35 cellular contexts compared by ENCODE assay signal in the genomic region with DNA sequence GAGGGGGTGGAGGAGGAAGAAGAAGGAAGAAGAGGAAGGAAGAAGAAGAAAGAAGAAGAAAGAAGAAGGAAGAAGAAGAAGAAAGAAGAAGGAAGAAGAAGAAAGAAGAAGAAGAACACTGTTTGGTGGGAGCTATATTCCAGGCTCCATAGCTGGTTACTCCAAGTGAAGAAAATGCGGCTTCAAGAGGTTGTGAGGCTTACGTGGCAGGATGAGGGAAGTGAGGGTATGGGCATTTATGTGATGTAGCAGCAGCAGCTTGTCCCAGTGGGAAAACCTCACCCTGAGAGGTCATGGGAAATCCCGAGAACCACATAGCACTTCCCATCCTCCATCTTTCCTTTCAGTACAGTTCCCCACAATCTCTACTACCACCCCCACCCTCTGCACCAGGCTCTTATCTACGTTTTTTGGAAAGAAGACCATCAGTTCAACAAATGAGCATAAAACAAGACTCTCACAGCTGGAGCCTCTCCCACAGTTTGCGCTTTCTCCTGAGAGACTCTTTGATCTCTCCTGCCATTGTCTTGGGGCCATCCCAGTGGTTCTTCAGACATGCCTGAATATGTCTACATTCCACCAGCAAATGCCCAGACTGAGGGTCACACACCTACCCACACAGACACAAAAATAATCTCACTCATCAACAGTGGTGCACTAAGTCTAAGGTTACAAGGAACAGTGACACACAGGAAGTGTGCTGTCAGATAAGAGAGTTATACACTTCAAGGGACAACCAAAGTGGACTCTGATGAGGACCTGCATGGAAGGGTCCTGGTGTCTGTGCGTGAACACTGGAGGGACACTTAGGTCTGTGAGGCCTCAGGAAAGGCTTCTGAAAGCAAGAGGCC.
A peak's percentile ranks its signal among the peaks of the same experiment; 100 is the strongest.
DNase-seq lines count a peak whose midpoint lies in the region; ATAC-seq, FAIRE-seq and TF ChIP-seq lines count a peak whose summit lies in the region.
"Had no signal": no experiment of that assay in that cellular context is flagged by ENCODE, and none has a peak within 500 bp of the region (broad histone marks: within the 10 kb centered on the region; RNA-seq: fewer than 3 reads in every experiment).

No MANE protein-coding gene starts in this region.

- no peak overlapping the region for H3K4me3 ChIP-seq in mammary epithelial cell (replicated peaks in 1 of 3; ENCODE audit: insufficient read depth in 1 of 3, low read depth in 2 of 3, low read length in 3 of 3)
- H3K4me3 ChIP-seq in breast epithelium = no peak overlapping the region
- no peak overlapping the region for H3K4me3 ChIP-seq in K562
- H3K4me3 ChIP-seq: coronary artery, heart left ventricle, PC-9 had no signal

- peak; percentile 57 for FAIRE-seq in K562 (lab: Jason Lieb, UNC)
- FAIRE-seq: A204.1, kidney, urothelium cell line had no signal

- no peaks in the 10 kb centered on the region for H4K20me1 ChIP-seq in mammary epithelial cell (ENCODE audit: insufficient read depth, low read length)
- H4K20me1 ChIP-seq in K562 (replicated peaks; ENCODE audit: control insufficient read depth, insufficient read depth, low read length) = no peaks in the 10 kb centered on the region

- H3K4me1 Mint-ChIP-seq in type B pancreatic cell (ENCODE audit: unreplicated experiment) = peaks cover 21% of the 10 kb centered on the region
- H3K4me1 Mint-ChIP-seq: IgD-negative memory B cell; naive thymus-derived CD8-positive, alpha-beta T cell; stimulated activated naive B cell treated with anti-CD40 and anti-IgM and Interleukin-4, amounts not matched to agents 10 μg/mL and 1 μg/mL and 100 μg/mL, for 72 hours had no signal

- WGBS in mammary epithelial cell (ENCODE audit: low coverage, missing lambda C conversion rate) = 92% methylated on average over 5 of the region's 6 CpGs
- 14% methylated on average over 6 of the region's 6 CpGs for WGBS in K562 (ENCODE audit: insufficient coverage, low coverage, missing lambda C conversion rate)

- TF ChIP-seq CTCF in mammary epithelial cell (conservative IDR thresholded peaks at IDR 0.05 in 1 of 2, IDR thresholded peaks at IDR 0.05 in 1 of 2; ENCODE audit: extremely low read depth in 1 of 2, insufficient read depth in 1 of 2, low read depth in 1 of 2, low read length in 2 of 2) (no peak), breast epithelium (IDR thresholded peaks at IDR 0.05) (no peak), K562 (IDR thresholded peaks at IDR 0.05 in 2 of 3, conservative IDR thresholded peaks at IDR 0.05 in 1 of 3; ENCODE audit: insufficient read depth in 2 of 3, low read depth in 1 of 3, low read length in 3 of 3) (no peak), type B pancreatic cell (conservative IDR thresholded peaks at IDR 0.05) (no peak)

- H3K36me3 ChIP-seq in mammary epithelial cell (ENCODE audit: insufficient read depth, low read length) (no peaks in the 10 kb centered on the region), breast epithelium (no peaks in the 10 kb centered on the region), K562 (ENCODE audit: control insufficient read depth, insufficient read depth, low read length) (no peaks in the 10 kb centered on the region; the same call in 2 of the 3 replicates)
- H3K36me3 ChIP-seq: heart left ventricle had no signal

- H3K27ac ChIP-seq in mammary epithelial cell (ENCODE audit: insufficient read depth, low read depth, low read length) = no peak overlapping the region
- H3K27ac ChIP-seq in breast epithelium = no peak overlapping the region
- peak overlapping the region; percentile 17; the same call in 1 of the 3 replicates for H3K27ac ChIP-seq in K562 (ENCODE audit: extremely low read depth, low read depth, low read length)
- H3K27ac ChIP-seq: coronary artery, heart left ventricle, PC-9 had no signal

- peak; percentile 59 for DNase-seq in mammary epithelial cell
- no peak for DNase-seq in breast epithelium (ENCODE audit: low spot score in 2 of 2)
- DNase-seq in K562 (ENCODE audit: extremely low read depth in 1 of 4, low spot score in 3 of 4) = peak in 1 of 4 experiments; percentile 36
- DNase-seq in kidney tubule cell (ENCODE audit: low spot score) = peak; percentile 36
- no peak for DNase-seq in type B pancreatic cell (ENCODE audit: extremely low spot score, unreplicated experiment)
- no peak for DNase-seq in amygdala (lab: John Stamatoyannopoulos, UW)
- no peak for DNase-seq in DMS53 (lab: John Stamatoyannopoulos, UW)
- no peak for DNase-seq in HuH-7.5 (ENCODE audit: low spot score)
- DNase-seq: activated CD4-positive, alpha-beta T cell treated with anti-CD3 and anti-CD28 coated beads for 36 hours; activated CD8-positive, alpha-beta memory T cell treated with anti-CD3 and anti-CD28 coated beads for 24 hours; activated T-cell treated with anti-CD3 and anti-CD28 coated beads for 4 hours; aorta; Caco-2; DMS79; effector memory CD4-positive, alpha-beta T cell; erythroblast; GF-D8; heart left ventricle; kidney; midbrain; naive thymus-derived CD8-positive, alpha-beta T cell; NCI-H1092; NCI-H1694; NCI-H2171; NCI-H510A treated with DMSO at 0.1 percent for 48 hours; nucleus accumbens; PC-9; SHP77; stimulated activated naive B cell treated with anti-CD40 and anti-IgM and Interleukin-4, amounts not matched to agents 10 μg/mL and 1 μg/mL and 100 μg/mL, for 72 hours had no signal

- H3K27me3 ChIP-seq in mammary epithelial cell (ENCODE audit: insufficient read depth, low read length) = no peaks in the 10 kb centered on the region
- no peaks in the 10 kb centered on the region for H3K27me3 ChIP-seq in breast epithelium
- H3K27me3 ChIP-seq in K562 (ENCODE audit: control insufficient read depth in 2 of 2, insufficient read depth in 2 of 2, low read length in 2 of 2) = no peaks in the 10 kb centered on the region

- no peak for TF ChIP-seq EP300 in K562 (IDR thresholded peaks at IDR 0.05; ENCODE audit: low read length)

- no peak for TF ChIP-seq POLR2A in breast epithelium (IDR thresholded peaks at IDR 0.05)
- no peak for TF ChIP-seq POLR2A in K562 (conservative IDR thresholded peaks at IDR 0.05)

- no TSS peak for BruUV-seq in mammary epithelial cell (replicated peaks; lab: Mats Ljungman, UMichigan)
- BruUV-seq in K562 (replicated peaks; lab: Mats Ljungman, UMichigan) = no TSS peak

- peak overlapping the region; percentile 85 for H3K27ac Mint-ChIP-seq in type B pancreatic cell
- H3K27ac Mint-ChIP-seq: activated CD4-positive, alpha-beta T cell treated with anti-CD3 and anti-CD28 coated beads for 36 hours; activated naive CD8-positive, alpha-beta T cell; IgD-negative memory B cell; stimulated activated naive B cell treated with anti-CD40 and anti-IgM and Interleukin-4, amounts not matched to agents 10 μg/mL and 1 μg/mL and 100 μg/mL, for 72 hours had no signal

- H2AFZ ChIP-seq in mammary epithelial cell (ENCODE audit: low read depth, low read length) (peak overlapping the region; percentile 38), K562 (ENCODE audit: low read depth, low read length) (peak overlapping the region; percentile 46)
- H2AFZ ChIP-seq: PC-9 had no signal

- no peaks in the 10 kb centered on the region for H3K27me3 Mint-ChIP-seq in type B pancreatic cell
- H3K27me3 Mint-ChIP-seq: IgD-negative memory B cell had no signal

- H3K4me3 Mint-ChIP-seq in type B pancreatic cell = no peak overlapping the region
- H3K4me3 Mint-ChIP-seq: activated CD4-positive, alpha-beta T cell treated with anti-CD3 and anti-CD28 coated beads for 36 hours; activated naive CD8-positive, alpha-beta T cell; CD14-positive monocyte; IgD-negative memory B cell; naive thymus-derived CD8-positive, alpha-beta T cell; stimulated activated naive B cell treated with anti-CD40 and anti-IgM and Interleukin-4, amounts not matched to agents 10 μg/mL and 1 μg/mL and 100 μg/mL, for 72 hours had no signal

- H3K4me1 ChIP-seq in mammary epithelial cell (ENCODE audit: insufficient read depth, low read length) (peaks cover 10% of the 10 kb centered on the region), breast epithelium (no peaks in the 10 kb centered on the region), K562 (replicated peaks in 1 of 2; ENCODE audit: control insufficient read depth in 2 of 2, insufficient read depth in 2 of 2, low read length in 2 of 2) (peaks cover 0 to 10% of the 10 kb centered on the region in 2 experiments; a peak in 2 of 5 replicates)
- H3K4me1 ChIP-seq: Caco-2 had no signal

- in situ Hi-C loops in mammary epithelial cell (cut with MboI; ENCODE audit: low sequenced_read_pairs in 2 of 2) = no loop called here
- in situ Hi-C loops in K562 (cut with MboI) = no loop called here

- intact Hi-C loops in mammary epithelial cell (cut with micrococcal nuclease) (no loop called here), breast epithelium (cut with DNase I; ENCODE audit: low total_unique reads) (no loop called here), K562 (cut with micrococcal nuclease) (no loop called here)

- H3K79me2 ChIP-seq in mammary epithelial cell (ENCODE audit: insufficient read depth, low read length) = no peaks in the 10 kb centered on the region
- H3K79me2 ChIP-seq in K562 (ENCODE audit: control insufficient read depth, insufficient read depth, low read length) = no peaks in the 10 kb centered on the region

- H3K9me1 ChIP-seq in K562 (ENCODE audit: control insufficient read depth, insufficient read depth, low read length) = no peaks in the 10 kb centered on the region

- TF ChIP-seq RAD21 in K562 (CRISPR knock-in tag; conservative IDR thresholded peaks at IDR 0.05 in 1 of 2, IDR thresholded peaks at IDR 0.05 in 1 of 2) = no peak

- CTCF ChIA-PET in mammary epithelial cell (lab: Charles Lee; ENCODE audit: low non-redundant PET) = no interaction called here
- CTCF ChIA-PET in K562 (lab: Yijun Ruan, JAX; ENCODE audit: low intra/inter-chr PET ratio) = no interaction called here

- H3K4me2 ChIP-seq in mammary epithelial cell (ENCODE audit: insufficient read depth, low read depth, low read length) (no peak overlapping the region), K562 (ENCODE audit: insufficient read depth, low read length) (0 out of 2 replicates have a peak overlapping the region, but pooled peaks have one; percentile 20)
- H3K4me2 ChIP-seq: PC-9 had no signal

- H3K9me3 Mint-ChIP-seq in type B pancreatic cell = peaks cover 5% of the 10 kb centered on the region
- H3K9me3 Mint-ChIP-seq: IgD-negative memory B cell had no signal

- POLR2A ChIA-PET in K562 (lab: Yijun Ruan, JAX) = interaction anchor here (0.6 to 1.7 kb wide), 6 partner anchors 10 to 1911 kb away, joined by 3 to 9 read pairs (median 3); no protein-coding TSS in a partner anchor

- dilution Hi-C loops in mammary epithelial cell (cut with HindIII; ENCODE audit: low sequenced_read_pairs) = no loop called here

- no peaks in the 10 kb centered on the region for H3K36me3 Mint-ChIP-seq in type B pancreatic cell
- H3K36me3 Mint-ChIP-seq: activated naive CD8-positive, alpha-beta T cell; CD14-positive monocyte; IgD-negative memory B cell; naive thymus-derived CD8-positive, alpha-beta T cell; stimulated activated naive B cell treated with anti-CD40 and anti-IgM and Interleukin-4, amounts not matched to agents 10 μg/mL and 1 μg/mL and 100 μg/mL, for 72 hours had no signal

- ATAC-seq in K562 = peak; percentile 86
- ATAC-seq: activated CD4-positive, alpha-beta T cell treated with anti-CD3 and anti-CD28 coated beads for 36 hours; heart left ventricle; naive thymus-derived CD8-positive, alpha-beta T cell; stimulated activated naive B cell treated with anti-CD40 and anti-IgM and Interleukin-4, amounts not matched to agents 10 μg/mL and 1 μg/mL and 100 μg/mL, for 72 hours had no signal

- H3K9ac ChIP-seq in mammary epithelial cell (ENCODE audit: insufficient read depth, low read length) (no peak overlapping the region), K562 (ENCODE audit: insufficient read depth in 1 of 2, low read depth in 2 of 2, low read length in 2 of 2) (no peak overlapping the region)

- H3K9me3 ChIP-seq in mammary epithelial cell (replicated peaks; ENCODE audit: insufficient read depth, low read length) (no peaks in the 10 kb centered on the region), breast epithelium (no peaks in the 10 kb centered on the region), K562 (replicated peaks; ENCODE audit: control insufficient read depth, insufficient read depth, low read depth, low read length) (no peaks in the 10 kb centered on the region)
- H3K9me3 ChIP-seq: Caco-2, heart left ventricle had no signal

Comparison
In these comparisons a context has a peak if more than half of its experiments do, and no peak if none do; other contexts are left out.
1. DNase-seq: peak in mammary epithelial cell (single experiment) and kidney tubule cell (single experiment); none in breast epithelium (0 of 2), type B pancreatic cell (single experiment), amygdala (0 of 56), DMS53 (single experiment) and HuH-7.5 (single experiment).